Comparison of ENCODE assay signal across 24 cellular contexts in the genomic region with DNA sequence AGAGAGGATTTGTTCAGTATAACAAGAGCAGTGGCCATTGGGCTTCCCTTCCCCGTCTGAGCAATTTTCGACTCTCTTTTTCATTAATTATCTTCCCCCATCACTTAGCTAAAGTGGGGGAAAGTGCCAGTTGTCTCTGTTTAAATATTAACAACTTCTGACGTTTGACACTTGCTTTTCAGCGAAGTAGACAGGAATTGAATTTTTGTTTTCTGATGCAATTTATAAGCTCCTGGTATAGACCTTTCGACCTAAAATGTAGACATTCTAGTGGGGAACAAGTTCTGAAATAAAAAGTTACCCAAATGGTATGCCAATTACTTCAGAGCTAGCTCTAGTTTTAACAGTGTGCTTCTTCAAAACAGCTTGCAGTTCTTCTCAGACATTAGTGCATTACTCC.
"Had no signal": no experiment of that assay in that cellular context is flagged by ENCODE, and none has a peak within 500 bp of the region (broad histone marks: within the 10 kb centered on the region; RNA-seq: fewer than 3 reads in every experiment).

No MANE protein-coding gene starts in this region.

- H3K36me3 ChIP-seq: ovary, prostate gland, vagina had no signal

- H3K27ac ChIP-seq: left lung, ovary, prostate gland, skin epidermis, thyroid gland, transverse colon, vagina had no signal

- H3K36me3 Mint-ChIP-seq: mesothelial cell of epicardium; naive B cell; natural killer cell; stimulated activated memory B cell treated with anti-CD40 and anti-IgM and Interleukin-4, amounts not matched to agents 10 μg/mL and 1 μg/mL and 100 μg/mL, for 72 hours had no signal

- H3K4me3 ChIP-seq: left lung, lung, ovary, prostate gland, skin epidermis, thyroid gland, transverse colon, upper lobe of left lung, vagina had no signal

- DNase-seq: head of caudate nucleus; hippocampal formation; kidney glomerular epithelial cell; left cardiac atrium; left lung; mesendoderm; naive B cell; natural killer cell; ovary; posterior cingulate gyrus; stimulated activated CD4-positive, alpha-beta T cell treated with anti-CD3 and anti-CD28 coated beads, Interleukin-4, amount 100 ng/mL, for 24 hours; stimulated activated naive CD4-positive, alpha-beta T cell treated with Interleukin-2 at 50 U/mL for 16 hours; stimulated activated naive CD8-positive, alpha-beta T cell treated with anti-CD3 and anti-CD28 coated beads, Interleukin-15, amount 100 ng/mL, for 72 hours; substantia nigra; thyroid gland; transverse colon; upper lobe of left lung had no signal

- H3K4me1 ChIP-seq: thyroid gland, vagina had no signal

- H3K9me3 Mint-ChIP-seq: mesothelial cell of epicardium; stimulated activated memory B cell treated with anti-CD40 and anti-IgM and Interleukin-4, amounts not matched to agents 10 μg/mL and 1 μg/mL and 100 μg/mL, for 72 hours; stimulated activated naive CD8-positive, alpha-beta T cell treated with anti-CD3 and anti-CD28 coated beads, Interleukin-15, amount 100 ng/mL, for 72 hours had no signal

- H3K27ac Mint-ChIP-seq: naive B cell; natural killer cell; stimulated activated memory B cell treated with anti-CD40 and anti-IgM and Interleukin-4, amounts not matched to agents 10 μg/mL and 1 μg/mL and 100 μg/mL, for 72 hours; stimulated activated naive CD8-positive, alpha-beta T cell treated with anti-CD3 and anti-CD28 coated beads, Interleukin-15, amount 100 ng/mL, for 72 hours had no signal

- H3K9me3 ChIP-seq: left lung, ovary, prostate gland, thyroid gland, transverse colon, upper lobe of left lung, vagina had no signal

- H3K4me1 Mint-ChIP-seq: naive B cell; natural killer cell; stimulated activated memory B cell treated with anti-CD40 and anti-IgM and Interleukin-4, amounts not matched to agents 10 μg/mL and 1 μg/mL and 100 μg/mL, for 72 hours; stimulated activated naive CD8-positive, alpha-beta T cell treated with anti-CD3 and anti-CD28 coated beads, Interleukin-15, amount 100 ng/mL, for 72 hours had no signal

- H3K27me3 ChIP-seq: left lung, ovary, thyroid gland, transverse colon, upper lobe of left lung, vagina had no signal

- ATAC-seq: left cardiac atrium; left lung; natural killer cell; sciatic nerve; stimulated activated memory B cell treated with anti-CD40 and anti-IgM and Interleukin-4, amounts not matched to agents 10 μg/mL and 1 μg/mL and 100 μg/mL, for 72 hours; stimulated activated naive CD8-positive, alpha-beta T cell treated with anti-CD3 and anti-CD28 coated beads, Interleukin-15, amount 100 ng/mL, for 72 hours had no signal

- H3K4me3 Mint-ChIP-seq: mesothelial cell of epicardium; naive B cell; natural killer cell; stimulated activated memory B cell treated with anti-CD40 and anti-IgM and Interleukin-4, amounts not matched to agents 10 μg/mL and 1 μg/mL and 100 μg/mL, for 72 hours; stimulated activated naive CD8-positive, alpha-beta T cell treated with anti-CD3 and anti-CD28 coated beads, Interleukin-15, amount 100 ng/mL, for 72 hours had no signal

- H3K27me3 Mint-ChIP-seq: stimulated activated memory B cell treated with anti-CD40 and anti-IgM and Interleukin-4, amounts not matched to agents 10 μg/mL and 1 μg/mL and 100 μg/mL, for 72 hours; stimulated activated naive CD8-positive, alpha-beta T cell treated with anti-CD3 and anti-CD28 coated beads, Interleukin-15, amount 100 ng/mL, for 72 hours had no signal
